In genomic region chr14:22854963-22855724, GRCh38 we compare ENCODE assay signal across 34 cellular contexts. TPM values are rescaled to one million over a fixed set of nuclear protein-coding genes. Genes with fewer than 3 reads are reported as not detected.
DNase-seq lines count a peak whose midpoint lies in the region; ATAC-seq, FAIRE-seq and TF ChIP-seq lines count a peak whose summit lies in the region.
"Had no signal": no experiment of that assay in that cellular context is flagged by ENCODE, and none has a peak within 500 bp of the region (broad histone marks: within the 10 kb centered on the region; RNA-seq: fewer than 3 reads in every experiment).

No MANE protein-coding gene starts in this region.

- no peaks in the 10 kb centered on the region for H3F3A ChIP-seq in PC-3 (ENCODE audit: low read length, unreplicated experiment)

- H3K4me2 ChIP-seq in HepG2 (ENCODE audit: low read depth, low read length) (no peak overlapping the region), PC-3 (ENCODE audit: low read length) (no peak overlapping the region), Karpas-422 (ENCODE audit: low read depth, low read length, poor library complexity, severe bottlenecking) (no peak overlapping the region)

- TF ChIP-seq POLR2A in HepG2 (IDR thresholded peaks at IDR 0.05; ENCODE audit: insufficient read depth in 1 of 2, low read depth in 2 of 2, low read length in 2 of 2) (no peak), right lobe of liver (IDR thresholded peaks at IDR 0.05) (no peak)

- H3K36me3 ChIP-seq in HepG2 (replicated peaks in 1 of 2; ENCODE audit: control insufficient read depth in 1 of 2, insufficient read depth in 2 of 2, low read length in 2 of 2) (no peaks in the 10 kb centered on the region), right lobe of liver (no peaks in the 10 kb centered on the region), PC-3 (ENCODE audit: low read depth, low read length) (no peaks in the 10 kb centered on the region), Karpas-422 (ENCODE audit: insufficient read depth, low read length) (no peaks in the 10 kb centered on the region)
- H3K36me3 ChIP-seq: cardiac muscle cell, esophagus muscularis mucosa, Peyer's patch, suprapubic skin had no signal

- H3K9me3 ChIP-seq in HepG2 (ENCODE audit: low read length) (no peaks in the 10 kb centered on the region), right lobe of liver (no peaks in the 10 kb centered on the region), PC-3 (ENCODE audit: low read length) (no peaks in the 10 kb centered on the region), Karpas-422 (ENCODE audit: low read length) (no peaks in the 10 kb centered on the region)
- H3K9me3 ChIP-seq: esophagus muscularis mucosa, Peyer's patch, suprapubic skin had no signal

- H3K4me3 ChIP-seq in HepG2 (replicated peaks in 1 of 3; ENCODE audit: insufficient read depth in 1 of 3, low read depth in 2 of 3, low read length in 3 of 3) (no peak overlapping the region), right lobe of liver (no peak overlapping the region), PC-3 (ENCODE audit: low read length) (no peak overlapping the region), epithelial cell of esophagus (ENCODE audit: low read length) (no peak overlapping the region), Karpas-422 (ENCODE audit: low read length) (no peak overlapping the region)
- H3K4me3 ChIP-seq: cardiac muscle cell, coronary artery, esophagus muscularis mucosa, GM23248, Peyer's patch, suprapubic skin had no signal

- no peaks in the 10 kb centered on the region for H3K9me3 Mint-ChIP-seq in type B pancreatic cell
- H3K9me3 Mint-ChIP-seq: HFFc6; neural crest cell; stimulated activated effector memory CD8-positive, alpha-beta T cell treated with anti-CD3 and anti-CD28 coated beads, Interleukin-12 subunit alpha, Interleukin-12 subunit beta, amount 100 ng/mL, for 72 hours had no signal

- TF ChIP-seq EP300 in HepG2 (IDR thresholded peaks at IDR 0.05; ENCODE audit: low read depth in 2 of 2, low read length in 2 of 2) (peak in 1 of 2 experiments; percentile 51; a peak in 1 of 4 replicates), HepG2 (CRISPR knock-in tag; IDR thresholded peaks at IDR 0.05; ENCODE audit: borderline replicate concordance) (peak; percentile 25; the same call in 1 of the 2 replicates)

- no peaks in the 10 kb centered on the region for H3K36me3 Mint-ChIP-seq in type B pancreatic cell

- peak; percentile 3; the same call in 1 of the 3 replicates for ATAC-seq in HepG2
- no peak for ATAC-seq in right lobe of liver
- no peak for ATAC-seq in PC-3
- no peak for ATAC-seq in GM18858 (IDR thresholded peaks at IDR 0.05; ENCODE audit: unreplicated experiment)
- ATAC-seq: left colon; right cardiac atrium; stimulated activated effector memory CD8-positive, alpha-beta T cell treated with anti-CD3 and anti-CD28 coated beads, Interleukin-12 subunit alpha, Interleukin-12 subunit beta, amount 100 ng/mL, for 72 hours had no signal

- H3K9ac ChIP-seq in HepG2 (ENCODE audit: insufficient read depth, low read depth, low read length) = no peak overlapping the region
- no peak overlapping the region for H3K9ac ChIP-seq in PC-3 (ENCODE audit: low read length)
- no peak overlapping the region for H3K9ac ChIP-seq in Karpas-422 (ENCODE audit: low read length)
- H3K9ac ChIP-seq: GM23248, parathyroid adenoma had no signal

- intact Hi-C loops in HepG2 (cut with micrococcal nuclease; ENCODE audit: unreplicated experiment) = loop anchor here (5.0 kb wide), 1 partner anchor 468 kb away; no protein-coding TSS in a partner anchor
- intact Hi-C loops in right lobe of liver (cut with DNase I) = no loop called here
- intact Hi-C loops in PC-3 (cut with micrococcal nuclease) = loop anchor here (5.0 to 10.0 kb wide), 2 partner anchors 283 to 460 kb away; no protein-coding TSS in a partner anchor

- H3K9me2 ChIP-seq in PC-3 (replicated peaks; ENCODE audit: low read length) (no peaks in the 10 kb centered on the region), Karpas-422 (replicated peaks; ENCODE audit: insufficient read depth, low read length) (no peaks in the 10 kb centered on the region)

- H3K27ac Mint-ChIP-seq in type B pancreatic cell = peak overlapping the region; percentile 72
- H3K27ac Mint-ChIP-seq: endodermal cell; HFFc6; stimulated activated effector memory CD8-positive, alpha-beta T cell treated with anti-CD3 and anti-CD28 coated beads, Interleukin-12 subunit alpha, Interleukin-12 subunit beta, amount 100 ng/mL, for 72 hours had no signal

- in situ Hi-C loops in HepG2 (cut with HindIII; ENCODE audit: extremely low pct_ligation_motif_present, low pct_unique_long_range_greater_than_20kb) = loop anchor here (10.0 kb wide), 1 partner anchor 80 kb away; no protein-coding TSS in a partner anchor

- CTCF ChIA-PET in HepG2 (lab: Yijun Ruan, JAX; ENCODE audit: low intra/inter-chr PET ratio, low total read pairs) = interaction anchor here (1.0 to 4.3 kb wide), 5 partner anchors 32 to 298 kb away, joined by 5 to 200 read pairs (median 58); no protein-coding TSS in a partner anchor
- CTCF ChIA-PET in PC-3 (lab: Charles Lee) = interaction anchor here (0.5 to 1.2 kb wide), 5 partner anchors 16 to 1453 kb away, joined by 3 to 5 read pairs (median 3); partner anchors contain the start of genes CIDEB and LRP10

- H3K4me3 Mint-ChIP-seq in type B pancreatic cell = no peak overlapping the region
- H3K4me3 Mint-ChIP-seq: endodermal cell; HFFc6; neural crest cell; stimulated activated effector memory CD8-positive, alpha-beta T cell treated with anti-CD3 and anti-CD28 coated beads, Interleukin-12 subunit alpha, Interleukin-12 subunit beta, amount 100 ng/mL, for 72 hours had no signal

- H3K4me1 Mint-ChIP-seq in type B pancreatic cell (ENCODE audit: unreplicated experiment) = peaks cover 8% of the 10 kb centered on the region

- H4K20me1 ChIP-seq in HepG2 (ENCODE audit: insufficient read depth, low read length) (no peaks in the 10 kb centered on the region), PC-3 (ENCODE audit: low read length) (no peaks in the 10 kb centered on the region), Karpas-422 (ENCODE audit: insufficient read depth, low read depth, low read length) (no peaks in the 10 kb centered on the region)

- WGBS in HepG2 (ENCODE audit: low lambda C conversion rate) = 35% methylated on average over 8 of the region's 8 CpGs
- WGBS in right lobe of liver (ENCODE audit: insufficient coverage, low coverage, low lambda C conversion rate, missing lambda C conversion rate) = 84% methylated on average over 6 of the region's 8 CpGs

- POLR2A ChIA-PET in HepG2 (lab: Yijun Ruan, JAX) (interaction anchor here (0.7 to 2.5 kb wide), 7 partner anchors 15 to 266 kb away, joined by 3 to 11 read pairs (median 5); partner anchors contain the start of genes ABHD4, DAD1, LRP10 and MRPL52), PC-3 (lab: Charles Lee; ENCODE audit: unreplicated experiment) (interaction anchor here (0.6 kb wide), 1 partner anchor 266 kb away, joined by 3 read pairs; no protein-coding TSS in a partner anchor)

- H3K27me3 ChIP-seq in HepG2 (ENCODE audit: control insufficient read depth in 1 of 2, insufficient read depth in 2 of 2, low read length in 2 of 2) (peaks cover 7 to 14% of the 10 kb centered on the region in 2 experiments; a peak in 4 of 5 replicates), right lobe of liver (no peaks in the 10 kb centered on the region), PC-3 (ENCODE audit: low read length) (no peaks in the 10 kb centered on the region), Karpas-422 (ENCODE audit: low read length) (no peaks in the 10 kb centered on the region)
- H3K27me3 ChIP-seq: cardiac muscle cell, esophagus muscularis mucosa, Peyer's patch, suprapubic skin had no signal

- H3K27ac ChIP-seq in HepG2 (ENCODE audit: extremely low read length, insufficient read depth, low read length) (no peak overlapping the region), right lobe of liver (no peak overlapping the region), PC-3 (ENCODE audit: low read length) (no peak overlapping the region), Karpas-422 (ENCODE audit: low read length) (no peak overlapping the region)
- H3K27ac ChIP-seq: cardiac muscle cell, coronary artery, esophagus muscularis mucosa, GM23248, parathyroid adenoma, Peyer's patch, suprapubic skin had no signal

- no peak for TF ChIP-seq CTCF in HepG2 (CRISPR knock-in tag; IDR thresholded peaks at IDR 0.05)
- no peak for TF ChIP-seq CTCF in right lobe of liver (IDR thresholded peaks at IDR 0.05)
- no peak for TF ChIP-seq CTCF in PC-3 (conservative IDR thresholded peaks at IDR 0.05; ENCODE audit: low read depth, low read length)
- TF ChIP-seq CTCF in epithelial cell of esophagus (IDR thresholded peaks at IDR 0.05; ENCODE audit: insufficient read depth, low read depth, low read length, missing control alignments) = no peak
- no peak for TF ChIP-seq CTCF in type B pancreatic cell (conservative IDR thresholded peaks at IDR 0.05)

- peak; percentile 86 for DNase-seq in HepG2 (ENCODE audit: low spot score)
- no peak for DNase-seq in right lobe of liver
- peak; percentile 52 for DNase-seq in PC-3
- DNase-seq in epithelial cell of esophagus (ENCODE audit: low read depth) = peak; percentile 32
- no peak for DNase-seq in type B pancreatic cell (ENCODE audit: extremely low spot score, unreplicated experiment)
- DNase-seq in Karpas-422 = no peak
- DNase-seq: activated gamma-delta T cell; activated T-cell treated with anti-CD3 and anti-CD28 coated beads, Interleukin-2, amount 50 U/mL, for 1 hour; C1 segment of cervical spinal cord; COR-L47; endodermal cell; foreskin melanocyte; GM23248; HFFc6; Kasumi-1; left colon; NCI-H1694; NCI-H526; Peyer's patch; right cardiac atrium; stimulated activated CD4-positive, alpha-beta T cell treated with anti-CD3 and anti-CD28 coated beads, Interleukin-12 subunit alpha, Interleukin-12 subunit beta, amount 100 ng/mL, for 4 hours; stimulated activated CD4-positive, alpha-beta T cell treated with anti-CD3 and anti-CD28 coated beads, Interleukin-4, amount 100 ng/mL, for 24 hours; SW 1271; T1000 had no signal

- no peak overlapping the region for H2AFZ ChIP-seq in HepG2 (ENCODE audit: low read length)
- no peak overlapping the region for H2AFZ ChIP-seq in PC-3 (ENCODE audit: low read length)
- H2AFZ ChIP-seq in Karpas-422 (ENCODE audit: low read length) = no peak overlapping the region
- H2AFZ ChIP-seq: GM23248, parathyroid adenoma had no signal

- H3K79me2 ChIP-seq in HepG2 (ENCODE audit: insufficient read depth, low read length) (no peaks in the 10 kb centered on the region), PC-3 (ENCODE audit: low read length) (no peaks in the 10 kb centered on the region), Karpas-422 (ENCODE audit: low read length) (no peaks in the 10 kb centered on the region)
- H3K79me2 ChIP-seq: parathyroid adenoma had no signal

- H3K27me3 Mint-ChIP-seq in type B pancreatic cell = no peaks in the 10 kb centered on the region

- FAIRE-seq in HepG2 (lab: Jason Lieb, UNC) = no peak
- FAIRE-seq: GM12892, urothelium cell line had no signal

- TF ChIP-seq RAD21 in HepG2 (CRISPR knock-in tag; IDR thresholded peaks at IDR 0.05) = no peak

- BruUV-seq in HepG2 (replicated peaks; lab: Mats Ljungman, UMichigan) = no TSS peak
- no TSS peak for BruUV-seq in PC-3 (replicated peaks; lab: Mats Ljungman, UMichigan)

- H3K4me1 ChIP-seq in HepG2 (ENCODE audit: insufficient read depth, low read length) = peaks cover 30% of the 10 kb centered on the region
- H3K4me1 ChIP-seq in right lobe of liver = no peaks in the 10 kb centered on the region
- H3K4me1 ChIP-seq in PC-3 (ENCODE audit: insufficient read depth, low read length) = peaks cover 37% of the 10 kb centered on the region
- peaks cover 3% of the 10 kb centered on the region for H3K4me1 ChIP-seq in Karpas-422 (ENCODE audit: low read length)

RNA-seq across cellular contexts. Expression of gene LRP10, which starts 16.4 kb away (rescaled TPM):
- total RNA-seq in HepG2 (2016; rRNA removed; fragmentation: Illumina TruSeq; extraction: Trizol) (8.6 and 16.9 TPM in 2 replicates), right lobe of liver (10 to 100 TPM; 31.0 to 54.5 (median 44.6) TPM), PC-3 (2014; rRNA removed) (46.5 and 59.3 TPM in 2 replicates), type B pancreatic cell (ENCODE audit: low replicate concordance) (52.3 and 91.8 TPM in 2 replicates)
- 4.6 and 5.4 TPM in 2 replicates for total RNA-seq in HepG2 (2016; cell fraction: cytosol; rRNA removed; fragmentation: Illumina TruSeq; extraction: Trizol; ENCODE audit: low read depth)
- 8.2 and 17.2 TPM in 2 replicates for total RNA-seq in HepG2 (2016; cell fraction: insoluble cytoplasmic fraction; rRNA removed; fragmentation: Illumina TruSeq; extraction: Trizol)
- 13.8 and 15.6 TPM in 2 replicates for total RNA-seq in HepG2 (2016; cell fraction: membrane; rRNA removed; fragmentation: Illumina TruSeq; extraction: Trizol)
- total RNA-seq in HepG2 (2016; cell fraction: nucleus; rRNA removed; fragmentation: Illumina TruSeq; extraction: Trizol) = 15.9 and 21.6 TPM in 2 replicates
- polyA plus RNA-seq in HepG2 (2011; rRNA removed) = 45.2 and 80.6 TPM in 2 replicates
- polyA plus RNA-seq in HepG2 (2011; cell fraction: cytosol; rRNA removed) = 49.4 and 54.8 TPM in 2 replicates
- 70.7 and 85.9 TPM in 2 replicates for polyA plus RNA-seq in HepG2 (2011; cell fraction: nucleus; rRNA removed)
- polyA plus RNA-seq in HepG2 (2012) = 45.8 and 84.6 TPM in 2 replicates
- polyA plus RNA-seq in HepG2 (2016; cell fraction: cytosol; fragmentation: Illumina TruSeq; extraction: Trizol; ENCODE audit: low read depth) = 6.5 and 7.4 TPM in 2 replicates
- polyA plus RNA-seq in HepG2 (2016; cell fraction: insoluble cytoplasmic fraction; fragmentation: Illumina TruSeq; extraction: Trizol; ENCODE audit: low read depth) = 8.2 and 10.9 TPM in 2 replicates
- polyA plus RNA-seq in HepG2 (2016; cell fraction: membrane; fragmentation: Illumina TruSeq; extraction: Trizol; ENCODE audit: low read depth) = 11.6 and 13.0 TPM in 2 replicates
- polyA plus RNA-seq in HepG2 (2016; cell fraction: nucleus; fragmentation: Illumina TruSeq; extraction: Trizol; ENCODE audit: insufficient read depth, low read depth) = 22.9 and 23.5 TPM in 2 replicates
- polyA minus RNA-seq in HepG2 (2011; rRNA and poly(A)+ RNA removed; ENCODE audit: low replicate concordance) = 73.0 and 241 TPM in 2 replicates
- polyA minus RNA-seq in HepG2 (2011; cell fraction: cytosol; rRNA and poly(A)+ RNA removed) = 55.0 and 77.3 TPM in 2 replicates
- polyA minus RNA-seq in HepG2 (2011; cell fraction: nucleus; rRNA and poly(A)+ RNA removed) = 23.4 and 37.7 TPM in 2 replicates
- 34.3 and 43.1 TPM in 2 replicates for total RNA-seq in Karpas-422 (2014; rRNA removed; shearing (Covaris generic); ENCODE audit: low replicate concordance)

RNA-seq across cellular contexts. Expression of gene MMP14, which starts 18.8 kb away (rescaled TPM):
- total RNA-seq in HepG2 (2016; rRNA removed; fragmentation: Illumina TruSeq; extraction: Trizol) (1.6 and 5.2 TPM in 2 replicates), right lobe of liver (10 to 100 TPM in 4 of 6 experiments, 1 to 10 TPM in 2; 8.7 to 26.0 (median 12.8) TPM), PC-3 (2014; rRNA removed) (80.4 and 85.0 TPM in 2 replicates), type B pancreatic cell (ENCODE audit: low replicate concordance) (115 and 137 TPM in 2 replicates)
- 0.20 and 0.44 TPM in 2 replicates for total RNA-seq in HepG2 (2016; cell fraction: cytosol; rRNA removed; fragmentation: Illumina TruSeq; extraction: Trizol; ENCODE audit: low read depth)
- total RNA-seq in HepG2 (2016; cell fraction: insoluble cytoplasmic fraction; rRNA removed; fragmentation: Illumina TruSeq; extraction: Trizol) = 2.1 and 5.2 TPM in 2 replicates
- total RNA-seq in HepG2 (2016; cell fraction: membrane; rRNA removed; fragmentation: Illumina TruSeq; extraction: Trizol) = 0.71 and 0.79 TPM in 2 replicates
- 4.6 and 5.5 TPM in 2 replicates for total RNA-seq in HepG2 (2016; cell fraction: nucleus; rRNA removed; fragmentation: Illumina TruSeq; extraction: Trizol)
- polyA plus RNA-seq in HepG2 (2011; rRNA removed) = 9.8 and 11.3 TPM in 2 replicates
- polyA plus RNA-seq in HepG2 (2011; cell fraction: cytosol; rRNA removed) = 5.8 and 6.5 TPM in 2 replicates
- polyA plus RNA-seq in HepG2 (2011; cell fraction: nucleus; rRNA removed) = 25.6 and 29.7 TPM in 2 replicates
- 4.8 and 11.1 TPM in 2 replicates for polyA plus RNA-seq in HepG2 (2012)
- 0.14 and 0.26 TPM in 2 replicates for polyA plus RNA-seq in HepG2 (2016; cell fraction: cytosol; fragmentation: Illumina TruSeq; extraction: Trizol; ENCODE audit: low read depth)
- polyA plus RNA-seq in HepG2 (2016; cell fraction: insoluble cytoplasmic fraction; fragmentation: Illumina TruSeq; extraction: Trizol; ENCODE audit: low read depth) = 1.7 and 2.1 TPM in 2 replicates
- 0.27 and 0.44 TPM in 2 replicates for polyA plus RNA-seq in HepG2 (2016; cell fraction: membrane; fragmentation: Illumina TruSeq; extraction: Trizol; ENCODE audit: low read depth)
- 9.4 and 10.2 TPM in 2 replicates for polyA plus RNA-seq in HepG2 (2016; cell fraction: nucleus; fragmentation: Illumina TruSeq; extraction: Trizol; ENCODE audit: insufficient read depth, low read depth)
- 1.4 and 12.3 TPM in 2 replicates for polyA minus RNA-seq in HepG2 (2011; rRNA and poly(A)+ RNA removed; ENCODE audit: low replicate concordance)
- polyA minus RNA-seq in HepG2 (2011; cell fraction: cytosol; rRNA and poly(A)+ RNA removed) = 2.5 and 3.8 TPM in 2 replicates
- 4.5 and 4.8 TPM in 2 replicates for polyA minus RNA-seq in HepG2 (2011; cell fraction: nucleus; rRNA and poly(A)+ RNA removed)
- total RNA-seq in Karpas-422 (2014; rRNA removed; shearing (Covaris generic); ENCODE audit: low replicate concordance) = 0.72 and 1.9 TPM in 2 replicates

RNA-seq across cellular contexts. Expression of gene MRPL52, which starts 25.5 kb away (rescaled TPM):
- total RNA-seq in HepG2 (2016; rRNA removed; fragmentation: Illumina TruSeq; extraction: Trizol) (329 and 420 TPM in 2 replicates), right lobe of liver (10 to 100 TPM; 42.0 to 96.6 (median 47.6) TPM), PC-3 (2014; rRNA removed) (114 and 180 TPM in 2 replicates), type B pancreatic cell (ENCODE audit: low replicate concordance) (88.5 and 96.6 TPM in 2 replicates)
- total RNA-seq in HepG2 (2016; cell fraction: cytosol; rRNA removed; fragmentation: Illumina TruSeq; extraction: Trizol; ENCODE audit: low read depth) = 142 and 155 TPM in 2 replicates
- 341 and 464 TPM in 2 replicates for total RNA-seq in HepG2 (2016; cell fraction: insoluble cytoplasmic fraction; rRNA removed; fragmentation: Illumina TruSeq; extraction: Trizol)
- 156 and 160 TPM in 2 replicates for total RNA-seq in HepG2 (2016; cell fraction: membrane; rRNA removed; fragmentation: Illumina TruSeq; extraction: Trizol)
- total RNA-seq in HepG2 (2016; cell fraction: nucleus; rRNA removed; fragmentation: Illumina TruSeq; extraction: Trizol) = 109 and 136 TPM in 2 replicates
- 118 and 123 TPM in 2 replicates for polyA plus RNA-seq in HepG2 (2011; rRNA removed)
- 96.8 and 121 TPM in 2 replicates for polyA plus RNA-seq in HepG2 (2011; cell fraction: cytosol; rRNA removed)
- 57.8 and 65.3 TPM in 2 replicates for polyA plus RNA-seq in HepG2 (2011; cell fraction: nucleus; rRNA removed)
- polyA plus RNA-seq in HepG2 (2012) = 191 and 236 TPM in 2 replicates
- 177 and 226 TPM in 2 replicates for polyA plus RNA-seq in HepG2 (2016; cell fraction: cytosol; fragmentation: Illumina TruSeq; extraction: Trizol; ENCODE audit: low read depth)
- 443 and 518 TPM in 2 replicates for polyA plus RNA-seq in HepG2 (2016; cell fraction: insoluble cytoplasmic fraction; fragmentation: Illumina TruSeq; extraction: Trizol; ENCODE audit: low read depth)
- 154 and 175 TPM in 2 replicates for polyA plus RNA-seq in HepG2 (2016; cell fraction: membrane; fragmentation: Illumina TruSeq; extraction: Trizol; ENCODE audit: low read depth)
- polyA plus RNA-seq in HepG2 (2016; cell fraction: nucleus; fragmentation: Illumina TruSeq; extraction: Trizol; ENCODE audit: insufficient read depth, low read depth) = 256 and 271 TPM in 2 replicates
- 17.7 and 30.4 TPM in 2 replicates for polyA minus RNA-seq in HepG2 (2011; rRNA and poly(A)+ RNA removed; ENCODE audit: low replicate concordance)
- 72.9 and 76.8 TPM in 2 replicates for polyA minus RNA-seq in HepG2 (2011; cell fraction: cytosol; rRNA and poly(A)+ RNA removed)
- polyA minus RNA-seq in HepG2 (2011; cell fraction: nucleus; rRNA and poly(A)+ RNA removed) = 33.7 and 36.6 TPM in 2 replicates
- total RNA-seq in Karpas-422 (2014; rRNA removed; shearing (Covaris generic); ENCODE audit: low replicate concordance) = 71.3 and 107 TPM in 2 replicates

RNA-seq across cellular contexts. Expression of gene REM2, which starts 27.9 kb away (rescaled TPM):
- total RNA-seq in HepG2 (2016; rRNA removed; fragmentation: Illumina TruSeq; extraction: Trizol) (not detected in 2 replicates), right lobe of liver (under 1 TPM in 2 of 6 experiments, not detected in 4; 0.10 to 0.12 TPM), PC-3 (2014; rRNA removed) (0.18 TPM in 1 of 2 replicates, not detected in the other), type B pancreatic cell (ENCODE audit: low replicate concordance) (1.4 and 2.0 TPM in 2 replicates)
- total RNA-seq in HepG2 (2016; cell fraction: cytosol; rRNA removed; fragmentation: Illumina TruSeq; extraction: Trizol; ENCODE audit: low read depth) = not detected in 2 replicates
- total RNA-seq in HepG2 (2016; cell fraction: insoluble cytoplasmic fraction; rRNA removed; fragmentation: Illumina TruSeq; extraction: Trizol) = not detected in 2 replicates
- not detected in 2 replicates for total RNA-seq in HepG2 (2016; cell fraction: membrane; rRNA removed; fragmentation: Illumina TruSeq; extraction: Trizol)
- not detected in 2 replicates for total RNA-seq in HepG2 (2016; cell fraction: nucleus; rRNA removed; fragmentation: Illumina TruSeq; extraction: Trizol)
- 0.20 and 0.31 TPM in 2 replicates for polyA plus RNA-seq in HepG2 (2011; rRNA removed)
- 0.04 and 0.05 TPM in 2 replicates for polyA plus RNA-seq in HepG2 (2011; cell fraction: cytosol; rRNA removed)
- 1.1 and 1.9 TPM in 2 replicates for polyA plus RNA-seq in HepG2 (2011; cell fraction: nucleus; rRNA removed)
- 0.21 and 0.67 TPM in 2 replicates for polyA plus RNA-seq in HepG2 (2012)
- polyA plus RNA-seq in HepG2 (2016; cell fraction: cytosol; fragmentation: Illumina TruSeq; extraction: Trizol; ENCODE audit: low read depth) = not detected in 2 replicates
- not detected in 2 replicates for polyA plus RNA-seq in HepG2 (2016; cell fraction: insoluble cytoplasmic fraction; fragmentation: Illumina TruSeq; extraction: Trizol; ENCODE audit: low read depth)
- not detected in 2 replicates for polyA plus RNA-seq in HepG2 (2016; cell fraction: membrane; fragmentation: Illumina TruSeq; extraction: Trizol; ENCODE audit: low read depth)
- polyA plus RNA-seq in HepG2 (2016; cell fraction: nucleus; fragmentation: Illumina TruSeq; extraction: Trizol; ENCODE audit: insufficient read depth, low read depth) = not detected in 2 replicates
- polyA minus RNA-seq in HepG2 (2011; rRNA and poly(A)+ RNA removed; ENCODE audit: low replicate concordance) = 0.26 and 0.30 TPM in 2 replicates
- not detected in 2 replicates for polyA minus RNA-seq in HepG2 (2011; cell fraction: cytosol; rRNA and poly(A)+ RNA removed)
- 0.25 and 0.90 TPM in 2 replicates for polyA minus RNA-seq in HepG2 (2011; cell fraction: nucleus; rRNA and poly(A)+ RNA removed)
- 0.51 TPM in 1 of 2 replicates, not detected in the other for total RNA-seq in Karpas-422 (2014; rRNA removed; shearing (Covaris generic); ENCODE audit: low replicate concordance)
- polyA plus RNA-seq: GM23248 had no signal

RNA-seq across cellular contexts. Expression of gene SLC7A7, which starts 39.9 kb away (rescaled TPM):
- 0.07 and 0.13 TPM in 2 replicates for total RNA-seq in HepG2 (2016; rRNA removed; fragmentation: Illumina TruSeq; extraction: Trizol)
- not detected in 2 replicates for total RNA-seq in HepG2 (2016; cell fraction: cytosol; rRNA removed; fragmentation: Illumina TruSeq; extraction: Trizol; ENCODE audit: low read depth)
- total RNA-seq in HepG2 (2016; cell fraction: insoluble cytoplasmic fraction; rRNA removed; fragmentation: Illumina TruSeq; extraction: Trizol) = 0.17 TPM in 1 of 2 replicates, not detected in the other
- total RNA-seq in HepG2 (2016; cell fraction: membrane; rRNA removed; fragmentation: Illumina TruSeq; extraction: Trizol) = 0.10 and 0.15 TPM in 2 replicates
- total RNA-seq in HepG2 (2016; cell fraction: nucleus; rRNA removed; fragmentation: Illumina TruSeq; extraction: Trizol) = 0.38 TPM in 1 of 2 replicates, not detected in the other
- polyA plus RNA-seq in HepG2 (2011; rRNA removed) = 0.63 and 1.1 TPM in 2 replicates
- polyA plus RNA-seq in HepG2 (2011; cell fraction: cytosol; rRNA removed) = 0.94 and 1.3 TPM in 2 replicates
- polyA plus RNA-seq in HepG2 (2011; cell fraction: nucleus; rRNA removed) = 2.3 and 2.5 TPM in 2 replicates
- polyA plus RNA-seq in HepG2 (2012) = 1.3 and 1.7 TPM in 2 replicates
- not detected in 2 replicates for polyA plus RNA-seq in HepG2 (2016; cell fraction: cytosol; fragmentation: Illumina TruSeq; extraction: Trizol; ENCODE audit: low read depth)
- polyA plus RNA-seq in HepG2 (2016; cell fraction: insoluble cytoplasmic fraction; fragmentation: Illumina TruSeq; extraction: Trizol; ENCODE audit: low read depth) = 0.19 and 0.40 TPM in 2 replicates
- 0.23 and 0.27 TPM in 2 replicates for polyA plus RNA-seq in HepG2 (2016; cell fraction: membrane; fragmentation: Illumina TruSeq; extraction: Trizol; ENCODE audit: low read depth)
- not detected in 2 replicates for polyA plus RNA-seq in HepG2 (2016; cell fraction: nucleus; fragmentation: Illumina TruSeq; extraction: Trizol; ENCODE audit: insufficient read depth, low read depth)
- polyA minus RNA-seq in HepG2 (2011; rRNA and poly(A)+ RNA removed; ENCODE audit: low replicate concordance) = 1.2 and 3.2 TPM in 2 replicates
- polyA minus RNA-seq in HepG2 (2011; cell fraction: cytosol; rRNA and poly(A)+ RNA removed) = 0.44 TPM in 1 of 2 replicates, not detected in the other
- polyA minus RNA-seq in HepG2 (2011; cell fraction: nucleus; rRNA and poly(A)+ RNA removed) = 0.50 and 0.90 TPM in 2 replicates
- total RNA-seq in right lobe of liver = 10 to 100 TPM in 2 of 6 experiments, 1 to 10 TPM in 4; 6.2 to 11.4 (median 7.3) TPM
- not detected in 2 replicates for total RNA-seq in PC-3 (2014; rRNA removed)
- total RNA-seq in type B pancreatic cell (ENCODE audit: low replicate concordance) = 9.7 and 31.6 TPM in 2 replicates
- 1.9 and 3.5 TPM in 2 replicates for total RNA-seq in Karpas-422 (2014; rRNA removed; shearing (Covaris generic); ENCODE audit: low replicate concordance)

Comparison
In these comparisons a context has a peak if more than half of its experiments do, and no peak if none do; other contexts are left out.
1. DNase-seq: peak in HepG2 (single experiment), PC-3 (single experiment) and epithelial cell of esophagus (single experiment); none in right lobe of liver (0 of 3), type B pancreatic cell (single experiment) and Karpas-422 (single experiment).
2. intact Hi-C loops: an anchor here in HepG2 (5.0 kb wide) and PC-3 (5.0 to 10.0 kb wide); none called in right lobe of liver.